In the genomic region with DNA sequence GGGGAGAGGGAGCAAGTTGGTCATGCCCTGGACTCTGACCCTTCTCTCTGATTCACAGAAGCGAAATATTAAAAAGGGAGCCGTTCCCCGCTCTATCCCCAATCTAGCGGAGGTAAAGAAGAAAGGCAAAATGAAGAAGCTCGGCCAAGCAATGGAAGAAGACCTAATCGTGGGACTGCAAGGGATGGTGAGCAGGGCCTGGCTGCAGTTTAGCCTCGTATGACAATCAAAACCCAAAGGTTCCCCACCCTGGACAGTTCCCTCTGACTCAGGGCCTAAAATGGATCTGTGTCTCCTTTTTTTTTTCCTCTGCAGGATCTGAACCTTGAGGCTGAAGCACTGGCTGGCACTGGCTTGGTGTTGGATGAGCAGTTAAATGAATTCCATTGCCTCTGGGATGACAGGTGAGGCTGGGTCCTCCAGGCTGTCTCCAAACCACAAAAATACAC, we compare ENCODE assay signal across 8 cellular contexts. TPM values are rescaled to one million over a fixed set of nuclear protein-coding genes. Genes with fewer than 3 reads are reported as not detected.
A peak's percentile ranks its signal among the peaks of the same experiment; 100 is the strongest.
DNase-seq lines count a peak whose midpoint lies in the region; ATAC-seq and TF ChIP-seq lines count a peak whose summit lies in the region.

No MANE protein-coding gene starts in this region.

- H2BK5ac ChIP-seq in trophoblast cell (ENCODE audit: low read depth, low read length, poor library complexity): peak overlapping the region; percentile 39

- H4K20me1 ChIP-seq in DND-41 (ENCODE audit: insufficient read depth, low read length): no peaks in the 10 kb centered on the region

- peak overlapping the region; percentile 86 for H3K9ac ChIP-seq in DND-41 (ENCODE audit: low read depth, low read length)
- H3K9ac ChIP-seq in trophoblast cell (ENCODE audit: low read length): no peak overlapping the region

- peak overlapping the region; percentile 55 for H4K12ac ChIP-seq in trophoblast cell (ENCODE audit: low read depth, low read length)

- no CpG with 5 or more reads among the region's 7 CpGs for WGBS in trophoblast cell (ENCODE audit: extremely low coverage, insufficient coverage, insufficient read length)

- H3K27me3 ChIP-seq in DND-41 (ENCODE audit: insufficient read depth, low read length, poor library complexity) (no peaks in the 10 kb centered on the region), trophoblast cell (ENCODE audit: insufficient read depth, low read length) (no peaks in the 10 kb centered on the region)

- H3K4me1 ChIP-seq in DND-41 (ENCODE audit: insufficient read depth, low read length) (peaks cover 19% of the 10 kb centered on the region), trophoblast cell (ENCODE audit: control insufficient read depth in 1 of 2, insufficient read depth in 2 of 2, low read length in 2 of 2) (peaks cover 5 to 8% of the 10 kb centered on the region in 2 experiments)

- H2AFZ ChIP-seq in DND-41 (ENCODE audit: low read depth, low read length) (0 out of 2 replicates have a peak overlapping the region, but pooled peaks have one; percentile 78), trophoblast cell (ENCODE audit: insufficient read depth, low read length, poor library complexity) (no peak overlapping the region)

- TF ChIP-seq CTCF in DND-41 (IDR thresholded peaks at IDR 0.05; ENCODE audit: borderline replicate concordance, extremely low read depth, low read length, poor library complexity, severe bottlenecking): no peak
- TF ChIP-seq CTCF in epithelial cell of proximal tubule (conservative IDR thresholded peaks at IDR 0.05; ENCODE audit: low read depth, low read length): no peak

- H3K18ac ChIP-seq in trophoblast cell (ENCODE audit: low read length): no peak overlapping the region

- ATAC-seq in DND-41 (ENCODE audit: insufficient read depth, low read depth) (no peak), HG03354 (IDR thresholded peaks at IDR 0.05; ENCODE audit: poor library complexity, severe bottlenecking, unreplicated experiment) (no peak), GM21576 (IDR thresholded peaks at IDR 0.05; ENCODE audit: unreplicated experiment) (no peak)

- H2AK5ac ChIP-seq in trophoblast cell (ENCODE audit: low read length): no peak overlapping the region

- no peak overlapping the region for H3K4ac ChIP-seq in trophoblast cell (ENCODE audit: low read depth, low read length)

- H3K4me3 ChIP-seq in DND-41 (ENCODE audit: low read depth in 1 of 2, low read length in 2 of 2) (peak overlapping the region; percentile 59 to 74; a peak in 3 of 4 replicates), epithelial cell of proximal tubule (ENCODE audit: low read depth, low read length) (peak overlapping the region; percentile 76), trophoblast cell (ENCODE audit: low read depth, low read length) (peak overlapping the region; percentile 78)

- no peak overlapping the region for H2BK12ac ChIP-seq in trophoblast cell (ENCODE audit: low read length)

- peak overlapping the region; percentile 66 for H4K91ac ChIP-seq in trophoblast cell (ENCODE audit: low read depth, low read length)

- H2BK120ac ChIP-seq in trophoblast cell (ENCODE audit: insufficient read depth, low read length, poor library complexity): peak overlapping the region; percentile 45

- H3K9me3 ChIP-seq in DND-41 (ENCODE audit: insufficient read depth, low read length, severe bottlenecking): no peaks in the 10 kb centered on the region
- H3K9me3 ChIP-seq in trophoblast cell (ENCODE audit: insufficient read depth, low read depth, low read length): no peaks in the 10 kb centered on the region

- peaks cover 5% of the 10 kb centered on the region for H3K79me2 ChIP-seq in DND-41 (ENCODE audit: insufficient read depth, low read length)
- peaks cover 4% of the 10 kb centered on the region for H3K79me2 ChIP-seq in trophoblast cell (ENCODE audit: control insufficient read depth, insufficient read depth, low read length, poor library complexity)

- no peak for DNase-seq in DND-41
- peak; percentile 21 for DNase-seq in RPMI7951 (ENCODE audit: low read depth)
- DNase-seq in epithelial cell of proximal tubule (ENCODE audit: low read depth): no peak
- no peak for DNase-seq in trophoblast cell
- no peak for DNase-seq in NCI-H82 treated with DMSO at 0.1 percent for 48 hours (lab: John Stamatoyannopoulos, UW; ENCODE audit: unreplicated experiment)
- DNase-seq in A172 (ENCODE audit: low spot score): no peak

- peak overlapping the region; percentile 76 for H4K8ac ChIP-seq in trophoblast cell (ENCODE audit: low read depth, low read length)

- H3K14ac ChIP-seq in trophoblast cell (ENCODE audit: low read length): no peak overlapping the region

- H3K23ac ChIP-seq in trophoblast cell (ENCODE audit: low read length): no peak overlapping the region

- H3K36me3 ChIP-seq in DND-41 (ENCODE audit: insufficient read depth, low read length) (peaks cover 9% of the 10 kb centered on the region), trophoblast cell (ENCODE audit: control insufficient read depth in 1 of 2, insufficient read depth in 2 of 2, low read length in 2 of 2) (peaks cover 17 to 21% of the 10 kb centered on the region in 2 experiments)

- H3K4me2 ChIP-seq in DND-41 (ENCODE audit: insufficient read depth, low read length) (peak overlapping the region; percentile 78), trophoblast cell (ENCODE audit: low read length) (peak overlapping the region; percentile 75)

- peak overlapping the region; percentile 88 for H3K27ac ChIP-seq in DND-41 (ENCODE audit: low read length)
- H3K27ac ChIP-seq in trophoblast cell (ENCODE audit: low read depth, low read length): peak overlapping the region; percentile 78

- H3K79me1 ChIP-seq in trophoblast cell (ENCODE audit: low read length): peaks cover 10% of the 10 kb centered on the region

RNA-seq across cellular contexts. Expression of gene HDAC6, which starts 1.0 kb away (rescaled TPM):
- 39.7 and 46.2 TPM in 2 replicates for total RNA-seq in RPMI7951 (2014; rRNA removed; shearing (Covaris generic))
- 30.8 and 46.2 TPM in 2 replicates for total RNA-seq in epithelial cell of proximal tubule
- 92.3 and 95.1 TPM in 2 replicates for polyA plus RNA-seq in trophoblast cell (2013)
- total RNA-seq in A172 (2014; rRNA removed; shearing (Covaris generic)): 38.8 and 41.5 TPM in 2 replicates

RNA-seq across cellular contexts. Expression of gene GATA1, which starts 16.4 kb away (rescaled TPM):
- total RNA-seq in RPMI7951 (2014; rRNA removed; shearing (Covaris generic)): not detected in 2 replicates
- not detected in 2 replicates for total RNA-seq in epithelial cell of proximal tubule
- polyA plus RNA-seq in trophoblast cell (2013): not detected in 2 replicates
- not detected in 2 replicates for total RNA-seq in A172 (2014; rRNA removed; shearing (Covaris generic))

RNA-seq across cellular contexts. Expression of gene ERAS, which starts 23.5 kb away (rescaled TPM):
- total RNA-seq in RPMI7951 (2014; rRNA removed; shearing (Covaris generic)): not detected in 2 replicates
- total RNA-seq in epithelial cell of proximal tubule: not detected in 2 replicates
- 0.06 and 0.07 TPM in 2 replicates for polyA plus RNA-seq in trophoblast cell (2013)
- total RNA-seq in A172 (2014; rRNA removed; shearing (Covaris generic)): not detected in 2 replicates

RNA-seq across cellular contexts. Expression of gene PCSK1N, which starts 32.6 kb away (rescaled TPM):
- 0.36 and 0.59 TPM in 2 replicates for total RNA-seq in RPMI7951 (2014; rRNA removed; shearing (Covaris generic))
- total RNA-seq in epithelial cell of proximal tubule: 12.4 and 19.3 TPM in 2 replicates
- polyA plus RNA-seq in trophoblast cell (2013): 36.4 and 38.6 TPM in 2 replicates
- 15.3 and 16.5 TPM in 2 replicates for total RNA-seq in A172 (2014; rRNA removed; shearing (Covaris generic))

RNA-seq across cellular contexts. Expression of gene GLOD5, which starts 41.3 kb away (rescaled TPM):
- total RNA-seq in RPMI7951 (2014; rRNA removed; shearing (Covaris generic)): not detected in 2 replicates
- not detected in 2 replicates for total RNA-seq in epithelial cell of proximal tubule
- polyA plus RNA-seq in trophoblast cell (2013): not detected in 2 replicates
- total RNA-seq in A172 (2014; rRNA removed; shearing (Covaris generic)): not detected in 2 replicates
